ENCODE assay signal across 18 cellular contexts in the genomic region with DNA sequence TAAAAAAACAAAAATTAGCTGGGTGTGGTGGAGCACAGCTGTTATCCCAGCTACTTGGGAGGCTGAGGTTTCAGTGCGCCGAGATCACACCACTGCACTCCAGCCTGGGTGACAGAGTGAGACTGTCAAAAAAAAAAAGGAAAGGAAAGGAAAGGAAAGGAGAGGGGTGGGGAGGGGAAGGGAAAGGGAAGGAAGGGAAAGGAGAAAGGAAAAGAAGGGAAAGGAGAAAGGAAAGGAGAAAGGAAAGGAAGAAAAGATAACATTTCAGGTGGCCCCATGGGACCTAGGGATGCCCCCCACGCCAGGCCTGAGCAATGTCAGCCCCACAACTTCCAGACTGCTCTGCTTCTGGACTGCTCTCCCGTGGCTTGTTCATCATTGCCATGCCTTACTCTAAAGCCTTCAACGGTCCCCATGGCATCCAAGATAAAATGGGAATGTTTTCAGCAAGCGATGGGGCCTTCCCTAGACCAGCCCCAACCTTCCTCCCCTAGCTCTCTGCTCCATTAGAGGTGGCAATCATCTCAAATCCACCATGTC.
"Had no signal": no experiment of that assay in that cellular context is flagged by ENCODE, and none has a peak within 500 bp of the region (broad histone marks: within the 10 kb centered on the region; RNA-seq: fewer than 3 reads in every experiment).

No MANE protein-coding gene starts in this region.

- ATAC-seq: foreskin keratinocyte, heart right ventricle, left ventricle myocardium superior had no signal

- H2AFZ ChIP-seq: parathyroid adenoma had no signal

- DNase-seq: activated CD4-positive, alpha-beta memory T cell treated with anti-CD3 and anti-CD28 coated beads, Interleukin-2, amount 10 ng/mL, durations not matched to agents 7 days and 5 days; activated CD8-positive, alpha-beta memory T cell treated with anti-CD3 and anti-CD28 coated beads, Interleukin-2, amount 50 U/mL, for 48 hours; activated naive CD8-positive, alpha-beta T cell treated with anti-CD3 and anti-CD28 coated beads, Interleukin-2, amount 10 ng/mL, durations not matched to agents 7 days and 5 days; aorta; foreskin keratinocyte; heart right ventricle; kidney; left ventricle myocardium superior; mesenchymal stem cell; retina; stimulated activated CD4-positive, alpha-beta T cell treated with anti-CD3 and anti-CD28 coated beads, Interleukin-4, amount 100 ng/mL, for 4 hours; stomach had no signal

- H3K27ac Mint-ChIP-seq: activated CD4-positive, alpha-beta memory T cell treated with anti-CD3 and anti-CD28 coated beads, Interleukin-2, amount 10 ng/mL, durations not matched to agents 7 days and 5 days; activated naive CD8-positive, alpha-beta T cell treated with anti-CD3 and anti-CD28 coated beads, Interleukin-2, amount 10 ng/mL, durations not matched to agents 7 days and 5 days had no signal

- FAIRE-seq: colon, endothelial cell of umbilical vein, kidney, urothelium cell line had no signal

- H3K4me3 Mint-ChIP-seq: activated CD4-positive, alpha-beta memory T cell treated with anti-CD3 and anti-CD28 coated beads, Interleukin-2, amount 10 ng/mL, durations not matched to agents 7 days and 5 days; activated naive CD8-positive, alpha-beta T cell treated with anti-CD3 and anti-CD28 coated beads, Interleukin-2, amount 10 ng/mL, durations not matched to agents 7 days and 5 days had no signal

- H3K4me1 ChIP-seq: foreskin keratinocyte had no signal

- H3K79me2 ChIP-seq: parathyroid adenoma had no signal

- H3K27me3 ChIP-seq: foreskin keratinocyte, heart right ventricle, stomach had no signal

- H3K4me3 ChIP-seq: heart right ventricle, skin epidermis, stomach had no signal

- H3K9ac ChIP-seq: parathyroid adenoma had no signal

- H3K9me3 Mint-ChIP-seq: activated CD4-positive, alpha-beta memory T cell treated with anti-CD3 and anti-CD28 coated beads, Interleukin-2, amount 10 ng/mL, durations not matched to agents 7 days and 5 days; activated naive CD8-positive, alpha-beta T cell treated with anti-CD3 and anti-CD28 coated beads, Interleukin-2, amount 10 ng/mL, durations not matched to agents 7 days and 5 days had no signal

- H3K27ac ChIP-seq: foreskin keratinocyte, heart right ventricle, parathyroid adenoma, skin epidermis, stomach, VCaP had no signal

- H3K27me3 Mint-ChIP-seq: activated CD4-positive, alpha-beta memory T cell treated with anti-CD3 and anti-CD28 coated beads, Interleukin-2, amount 10 ng/mL, durations not matched to agents 7 days and 5 days; activated naive CD8-positive, alpha-beta T cell treated with anti-CD3 and anti-CD28 coated beads, Interleukin-2, amount 10 ng/mL, durations not matched to agents 7 days and 5 days had no signal

- H3K9me3 ChIP-seq: heart right ventricle, stomach had no signal
